ENCODE assay signal across 1 cellular context in genomic region chr11:65571420-65571819, GRCh38.
TF ChIP-seq lines count a peak whose summit lies in the region.

No MANE protein-coding gene starts in this region.

TF ChIP-seq in HCT116, 20 proteins besides CTCF, POLR2A, EP300 and RAD21 (continued from another document):
- no peak for TF ChIP-seq CEBPB (IDR thresholded peaks at IDR 0.05; ENCODE audit: low read depth)
- no peak for TF ChIP-seq ELF1 (IDR thresholded peaks at IDR 0.05; ENCODE audit: borderline replicate concordance, low read depth)
- TF ChIP-seq EZH2 (IDR thresholded peaks at IDR 0.05) = no peak
- no peak for TF ChIP-seq EGR1 (IDR thresholded peaks at IDR 0.05; ENCODE audit: low read depth)
- no peak for TF ChIP-seq YY1 (IDR thresholded peaks at IDR 0.05; ENCODE audit: extremely low read depth, insufficient replicate concordance, low read depth, low read length)
- TF ChIP-seq, protein P1, sequence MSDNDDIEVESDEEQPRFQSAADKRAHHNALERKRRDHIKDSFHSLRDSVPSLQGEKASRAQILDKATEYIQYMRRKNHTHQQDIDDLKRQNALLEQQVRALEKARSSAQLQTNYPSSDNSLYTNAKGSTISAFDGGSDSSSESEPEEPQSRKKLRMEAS (IDR thresholded peaks at IDR 0.05) = no peak
- TF ChIP-seq JUND (IDR thresholded peaks at IDR 0.05) = no peak
- no peak for TF ChIP-seq SRF (IDR thresholded peaks at IDR 0.05; ENCODE audit: low read depth)
- no peak for TF ChIP-seq ZFX (IDR thresholded peaks at IDR 0.05)
- TF ChIP-seq SIN3A (IDR thresholded peaks at IDR 0.05; ENCODE audit: low read depth) = no peak
